In the genomic region with DNA sequence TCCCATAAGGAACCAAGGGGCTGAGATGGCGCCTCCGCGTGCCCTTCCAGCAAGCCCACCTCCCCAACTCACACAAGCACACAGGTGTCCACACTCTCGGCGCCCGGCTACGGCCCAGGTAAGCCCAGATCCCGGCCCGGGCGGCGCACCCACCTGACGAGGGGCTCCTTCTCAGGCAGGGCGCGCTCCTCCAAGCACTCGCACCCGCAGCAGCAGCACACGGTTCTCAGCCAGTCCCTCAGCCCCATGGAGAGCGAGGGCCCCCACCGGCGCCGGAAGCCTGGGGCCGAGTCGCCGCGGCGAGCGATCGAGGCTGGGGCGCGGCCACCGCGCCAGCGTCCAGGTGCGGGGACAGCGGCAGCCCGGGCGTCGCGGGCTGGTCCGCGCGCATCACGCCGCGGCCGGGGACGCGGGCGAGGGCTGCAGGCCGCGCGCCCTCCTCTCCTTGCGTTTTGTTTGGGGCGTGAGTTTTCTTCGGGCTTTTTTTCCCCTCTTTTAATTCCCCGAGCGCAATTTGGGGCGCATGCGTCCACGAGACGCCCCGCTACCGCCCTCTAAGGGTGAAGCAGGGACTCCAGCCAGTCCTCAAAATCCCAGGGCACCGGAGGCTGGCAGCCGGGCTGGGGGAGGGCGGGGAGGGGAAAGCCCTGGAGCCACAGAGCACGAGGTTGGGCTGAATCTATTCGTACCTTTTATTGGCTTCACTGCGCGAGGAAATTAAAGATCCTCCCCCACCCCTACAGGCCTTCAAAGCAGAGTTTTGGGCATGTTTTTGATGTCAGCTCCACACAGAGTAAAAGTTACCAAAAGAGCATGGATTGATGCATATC, we compare ENCODE assay signal across 8 cellular contexts. TPM values are rescaled to one million over a fixed set of nuclear protein-coding genes. Genes with fewer than 3 reads are reported as not detected.
A peak's percentile ranks its signal among the peaks of the same experiment; 100 is the strongest.
DNase-seq lines count a peak whose midpoint lies in the region; ATAC-seq and TF ChIP-seq lines count a peak whose summit lies in the region.

A gene with protein sequence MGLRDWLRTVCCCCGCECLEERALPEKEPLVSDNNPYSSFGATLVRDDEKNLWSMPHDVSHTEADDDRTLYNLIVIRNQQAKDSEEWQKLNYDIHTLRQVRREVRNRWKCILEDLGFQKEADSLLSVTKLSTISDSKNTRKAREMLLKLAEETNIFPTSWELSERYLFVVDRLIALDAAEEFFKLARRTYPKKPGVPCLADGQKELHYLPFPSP (minus strand): TSS at position 472 of the 830 bp plus-strand sequence. CDS start 224 bp downstream, at position 248.

- no peak within 1 kb of the TSS for H3K23ac ChIP-seq in trophoblast cell (ENCODE audit: low read length)

- H2BK120ac ChIP-seq in trophoblast cell (ENCODE audit: insufficient read depth, low read length, poor library complexity): peak within 1 kb of the TSS; percentile 99

- peaks cover 5% of the 10 kb centered on the region for H3K79me2 ChIP-seq in trophoblast cell (ENCODE audit: control insufficient read depth, insufficient read depth, low read length, poor library complexity)

- peak within 1 kb of the TSS; percentile 99 for H3K14ac ChIP-seq in trophoblast cell (ENCODE audit: low read length)

- H3K9me3 ChIP-seq in cardiac muscle cell (ENCODE audit: low read depth): no peaks in the 10 kb centered on the region
- no peaks in the 10 kb centered on the region for H3K9me3 ChIP-seq in trophoblast cell (ENCODE audit: insufficient read depth, low read depth, low read length)
- no peaks in the 10 kb centered on the region for H3K9me3 ChIP-seq in tibial nerve

- H2AK5ac ChIP-seq in trophoblast cell (ENCODE audit: low read length): peak within 1 kb of the TSS; percentile 70

- H4K91ac ChIP-seq in trophoblast cell (ENCODE audit: low read depth, low read length): peak within 1 kb of the TSS; percentile 97

- peak within 1 kb of the TSS; percentile 79 for H2BK12ac ChIP-seq in trophoblast cell (ENCODE audit: low read length)

- no peaks in the 10 kb centered on the region for H3K36me3 Mint-ChIP-seq in activated naive CD8-positive, alpha-beta T cell

- peaks cover 9% of the 10 kb centered on the region for H3K79me1 ChIP-seq in trophoblast cell (ENCODE audit: low read length)

- H3K9me3 Mint-ChIP-seq in activated naive CD8-positive, alpha-beta T cell (ENCODE audit: low read depth): no peaks in the 10 kb centered on the region

- no peak for TF ChIP-seq POLR2A in tibial nerve (IDR thresholded peaks at IDR 0.05)

- H4K8ac ChIP-seq in trophoblast cell (ENCODE audit: low read depth, low read length): peak within 1 kb of the TSS; percentile 95

- peak within 1 kb of the TSS; percentile 97 for H3K4me2 ChIP-seq in trophoblast cell (ENCODE audit: low read length)

- DNase-seq in GM12865 (ENCODE audit: low read depth): peak; percentile 91
- peak; percentile 94 for DNase-seq in NAMALWA (ENCODE audit: low spot score)
- DNase-seq in SKM-1 treated with dmso at 0.1 percent for 144 hours (lab: John Stamatoyannopoulos, UW; ENCODE audit: unreplicated experiment): peak; percentile 65
- DNase-seq in cardiac muscle cell (ENCODE audit: low read depth in 1 of 2, low spot score in 1 of 2): peak; percentile 82
- DNase-seq in trophoblast cell: peak; percentile 57 to 80
- peak; percentile 46 to 60 for DNase-seq in tibial nerve (ENCODE audit: low spot score in 2 of 2)

- H3K4me1 ChIP-seq in cardiac muscle cell (ENCODE audit: low read depth) (peaks cover 10% of the 10 kb centered on the region), trophoblast cell (ENCODE audit: control insufficient read depth in 1 of 2, insufficient read depth in 2 of 2, low read length in 2 of 2) (peaks cover 0 to 2% of the 10 kb centered on the region in 2 experiments), tibial nerve (peaks cover 0 to 24% (median 0%) of the 10 kb centered on the region in 4 donors)

- peak within 1 kb of the TSS; percentile 26 for H3K4ac ChIP-seq in trophoblast cell (ENCODE audit: low read depth, low read length)

- peak; percentile 41 for ATAC-seq in HG02571 (IDR thresholded peaks at IDR 0.05; ENCODE audit: unreplicated experiment)

- H3K27ac ChIP-seq in cardiac muscle cell (no peak within 1 kb of the TSS), trophoblast cell (ENCODE audit: low read depth, low read length) (peak within 1 kb of the TSS; percentile 79), tibial nerve (peak within 1 kb of the TSS in 3 of 4 donors; percentile 65 to 73 (median 68))

- H3K27ac Mint-ChIP-seq in activated naive CD8-positive, alpha-beta T cell: peak within 1 kb of the TSS; percentile 16

- H2AFZ ChIP-seq in trophoblast cell (ENCODE audit: insufficient read depth, low read length, poor library complexity): peak within 1 kb of the TSS; percentile 99

- TF ChIP-seq EP300 in tibial nerve (IDR thresholded peaks at IDR 0.05): no peak

- H3K36me3 ChIP-seq in cardiac muscle cell (no peaks in the 10 kb centered on the region), trophoblast cell (ENCODE audit: control insufficient read depth in 1 of 2, insufficient read depth in 2 of 2, low read length in 2 of 2) (no peaks in the 10 kb centered on the region), tibial nerve (no peaks in the 10 kb centered on the region)

- H3K4me1 Mint-ChIP-seq in activated naive CD8-positive, alpha-beta T cell (ENCODE audit: low read depth): peaks cover 46% of the 10 kb centered on the region

- H3K4me3 ChIP-seq in GM12865 (ENCODE audit: low read depth, low read length) (peak within 1 kb of the TSS; percentile 98), cardiac muscle cell (peak within 1 kb of the TSS; percentile 61), trophoblast cell (ENCODE audit: low read depth, low read length) (peak within 1 kb of the TSS; percentile 94), tibial nerve (peak within 1 kb of the TSS; percentile 33 to 97 (median 72))

- H3K18ac ChIP-seq in trophoblast cell (ENCODE audit: low read length): peak within 1 kb of the TSS; percentile 99

- peak within 1 kb of the TSS; percentile 94 for H2BK5ac ChIP-seq in trophoblast cell (ENCODE audit: low read depth, low read length, poor library complexity)

- WGBS in trophoblast cell (ENCODE audit: extremely low coverage, insufficient coverage, insufficient read length): no CpG with 5 or more reads among the region's 70 CpGs
- WGBS in tibial nerve, 2 donors: 0 to 1% methylated on average over 57 to 65 of the region's 70 CpGs

- peak within 1 kb of the TSS; percentile 82 for H3K9ac ChIP-seq in trophoblast cell (ENCODE audit: low read length)

- H3K27me3 ChIP-seq in cardiac muscle cell (no peaks in the 10 kb centered on the region), trophoblast cell (ENCODE audit: insufficient read depth, low read length) (no peaks in the 10 kb centered on the region), tibial nerve (no peaks in the 10 kb centered on the region)

- H3K4me3 Mint-ChIP-seq in activated naive CD8-positive, alpha-beta T cell: peak within 1 kb of the TSS; percentile 87

- H4K12ac ChIP-seq in trophoblast cell (ENCODE audit: low read depth, low read length): peak within 1 kb of the TSS; percentile 97

- H3K27me3 Mint-ChIP-seq in activated naive CD8-positive, alpha-beta T cell: no peaks in the 10 kb centered on the region

- TF ChIP-seq CTCF in GM12865 (IDR thresholded peaks at IDR 0.05; ENCODE audit: insufficient read depth, low read depth, low read length, missing control alignments) (peak; percentile 74), cardiac muscle cell (IDR thresholded peaks at IDR 0.05; ENCODE audit: low read depth, low read length) (peak; percentile 65), tibial nerve (IDR thresholded peaks at IDR 0.05) (peak; percentile 40 to 84 (median 71))

RNA-seq across cellular contexts. Expression of the gene that starts here (rescaled TPM):
- 1.6 and 4.4 TPM in 2 replicates for total RNA-seq in cardiac muscle cell
- polyA plus RNA-seq in cardiac muscle cell: 1.3 TPM in 2 replicates
- 33.7 and 34.3 TPM in 2 replicates for polyA plus RNA-seq in trophoblast cell (2013)
- total RNA-seq in tibial nerve: 10 to 100 TPM in 1 of 4 donors, 1 to 10 TPM in 3; 2.9 to 14.6 (median 3.6) TPM
